Comparison of ENCODE assay signal across 10 cellular contexts in genomic region chr7:133445617-133446016, GRCh38.
"Had no signal": no experiment of that assay in that cellular context is flagged by ENCODE, and none has a peak within 500 bp of the region (broad histone marks: within the 10 kb centered on the region; RNA-seq: fewer than 3 reads in every experiment).

No MANE protein-coding gene starts in this region.

- H3K36me3 ChIP-seq: HAP-1 had no signal

- DNase-seq: GM23248, GOT3, H7, H9, HCEC 1CT, HFFc6 had no signal

- H3K4me3 Mint-ChIP-seq: H9, HFFc6 had no signal

- H3K9ac ChIP-seq: GM23248 had no signal

- ATAC-seq: HCT116 had no signal

- FAIRE-seq: H1, H54 had no signal

- H3K4me3 ChIP-seq: GM23248, HAP-1 had no signal

- H3K4me1 ChIP-seq: HAP-1 had no signal

- H3K27ac Mint-ChIP-seq: H9, HFFc6 had no signal

- H2AFZ ChIP-seq: GM23248 had no signal

- H3K9me3 ChIP-seq: HAP-1 had no signal

- H3K9me3 Mint-ChIP-seq: H9, HFFc6 had no signal

- H3K27ac ChIP-seq: GM23248 had no signal
